Comparison of ENCODE assay signal across 14 cellular contexts in the genomic region with DNA sequence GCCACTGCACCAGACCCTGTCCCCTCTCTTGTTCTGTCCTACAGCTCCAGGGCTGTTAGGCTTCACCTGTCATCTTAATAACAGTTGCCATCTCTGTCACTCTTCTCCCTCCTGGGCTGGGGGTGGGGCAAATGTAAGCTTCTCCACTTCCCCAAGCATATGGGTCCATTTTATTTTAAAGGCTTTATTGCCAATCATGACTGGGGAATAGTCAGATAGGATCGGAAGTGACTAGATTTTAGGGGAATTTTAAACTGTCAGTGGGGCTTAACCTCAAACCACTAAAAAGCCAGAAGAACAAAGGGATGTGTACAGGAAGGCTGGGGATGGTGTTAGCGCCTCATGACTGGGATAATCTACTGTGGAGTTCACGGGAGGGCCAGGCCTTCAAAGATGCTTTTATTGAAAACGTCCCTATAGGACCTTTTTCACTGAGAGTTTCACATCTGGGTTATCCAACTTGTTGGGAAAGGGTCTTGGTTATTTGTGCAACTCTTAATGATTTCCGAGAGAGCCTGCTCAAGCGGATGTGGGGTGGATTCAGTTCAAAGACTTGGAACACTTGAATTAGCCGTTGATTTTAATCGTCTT. TPM values are rescaled to one million over a fixed set of nuclear protein-coding genes. Genes with fewer than 3 reads are reported as not detected.
A peak's percentile ranks its signal among the peaks of the same experiment; 100 is the strongest.
DNase-seq lines count a peak whose midpoint lies in the region; ATAC-seq, FAIRE-seq and TF ChIP-seq lines count a peak whose summit lies in the region.
"Had no signal": no experiment of that assay in that cellular context is flagged by ENCODE, and none has a peak within 500 bp of the region (broad histone marks: within the 10 kb centered on the region; RNA-seq: fewer than 3 reads in every experiment).

No MANE protein-coding gene starts in this region.

- H3K79me2 ChIP-seq in DND-41 (ENCODE audit: insufficient read depth, low read length) (peaks cover 97% of the 10 kb centered on the region), mammary epithelial cell (ENCODE audit: insufficient read depth, low read length) (peaks cover 77% of the 10 kb centered on the region)

- CTCF ChIA-PET in mammary epithelial cell (lab: Charles Lee; ENCODE audit: low non-redundant PET) = no interaction called here

- in situ Hi-C loops in mammary epithelial cell (cut with MboI; ENCODE audit: low sequenced_read_pairs in 2 of 2) = no loop called here

- H3K4me3 Mint-ChIP-seq in activated T-helper 2 cell treated with anti-CD3 and anti-CD28 coated beads, Interferon-gamma antibody, Interleukin-2, Interleukin-4, amounts not matched to agents 10 μg/mL and 5 μg/mL and 100 μg/mL, durations not matched to agents 14 hours and 24 hours and 36 hours (ENCODE audit: low read depth) = peak overlapping the region; percentile 31
- H3K4me3 Mint-ChIP-seq in HFFc6 = no peak overlapping the region

- H3K27me3 ChIP-seq in DND-41 (ENCODE audit: insufficient read depth, low read length, poor library complexity) = no peaks in the 10 kb centered on the region
- no peaks in the 10 kb centered on the region for H3K27me3 ChIP-seq in neutrophil
- no peaks in the 10 kb centered on the region for H3K27me3 ChIP-seq in pancreas
- H3K27me3 ChIP-seq in mammary epithelial cell (ENCODE audit: insufficient read depth, low read length) = no peaks in the 10 kb centered on the region
- H3K27me3 ChIP-seq: tibial nerve had no signal

- no peak for FAIRE-seq in pancreas (lab: Jason Lieb, UNC)
- FAIRE-seq: frontal cortex, HTR-8/SVneo, TTC549 had no signal

- H3K27me3 Mint-ChIP-seq in activated T-helper 2 cell treated with anti-CD3 and anti-CD28 coated beads, Interferon-gamma antibody, Interleukin-2, Interleukin-4, amounts not matched to agents 10 μg/mL and 5 μg/mL and 100 μg/mL, durations not matched to agents 14 hours and 24 hours and 36 hours (ENCODE audit: low read depth) = no peaks in the 10 kb centered on the region
- H3K27me3 Mint-ChIP-seq in HFFc6 (ENCODE audit: insufficient read depth) = peaks cover 6% of the 10 kb centered on the region

- H3K36me3 ChIP-seq in DND-41 (ENCODE audit: insufficient read depth, low read length) (peaks cover 68% of the 10 kb centered on the region), neutrophil (no peaks in the 10 kb centered on the region), pancreas (no peaks in the 10 kb centered on the region), mammary epithelial cell (ENCODE audit: insufficient read depth, low read length) (no peaks in the 10 kb centered on the region)
- H3K36me3 ChIP-seq: tibial nerve had no signal

- peak overlapping the region; percentile 74 for H3K27ac Mint-ChIP-seq in activated T-helper 2 cell treated with anti-CD3 and anti-CD28 coated beads, Interferon-gamma antibody, Interleukin-2, Interleukin-4, amounts not matched to agents 10 μg/mL and 5 μg/mL and 100 μg/mL, durations not matched to agents 14 hours and 24 hours and 36 hours
- no peak overlapping the region for H3K27ac Mint-ChIP-seq in HFFc6

- H3K36me3 Mint-ChIP-seq in activated T-helper 2 cell treated with anti-CD3 and anti-CD28 coated beads, Interferon-gamma antibody, Interleukin-2, Interleukin-4, amounts not matched to agents 10 μg/mL and 5 μg/mL and 100 μg/mL, durations not matched to agents 14 hours and 24 hours and 36 hours (ENCODE audit: low read depth) = peaks cover 41% of the 10 kb centered on the region
- H3K36me3 Mint-ChIP-seq in HFFc6 (ENCODE audit: low read depth) = no peaks in the 10 kb centered on the region

- peaks cover 74% of the 10 kb centered on the region for H4K20me1 ChIP-seq in DND-41 (ENCODE audit: insufficient read depth, low read length)
- no peaks in the 10 kb centered on the region for H4K20me1 ChIP-seq in mammary epithelial cell (ENCODE audit: insufficient read depth, low read length)

- H3K4me1 ChIP-seq in DND-41 (ENCODE audit: insufficient read depth, low read length) (peaks cover 79% of the 10 kb centered on the region), neutrophil (ENCODE audit: control insufficient read depth in 1 of 2, insufficient read depth in 1 of 2, low read depth in 1 of 2, low read length in 1 of 2) (peaks cover 40 to 52% of the 10 kb centered on the region in 2 experiments), pancreas (peaks cover 0 to 12% (median 0%) of the 10 kb centered on the region in 3 donors), mammary epithelial cell (ENCODE audit: insufficient read depth, low read length) (no peaks in the 10 kb centered on the region)

- H3K9ac ChIP-seq in DND-41 (ENCODE audit: low read depth, low read length) (peak overlapping the region; percentile 40), mammary epithelial cell (ENCODE audit: insufficient read depth, low read length) (no peak overlapping the region)

- H3K4me2 ChIP-seq in DND-41 (ENCODE audit: insufficient read depth, low read length) = peak overlapping the region; percentile 51
- H3K4me2 ChIP-seq in mammary epithelial cell (ENCODE audit: insufficient read depth, low read depth, low read length) = no peak overlapping the region

- H3K27ac ChIP-seq in DND-41 (ENCODE audit: low read length) = peak overlapping the region; percentile 86
- peak overlapping the region; percentile 18 for H3K27ac ChIP-seq in neutrophil
- H3K27ac ChIP-seq in pancreas = no peak overlapping the region
- H3K27ac ChIP-seq in mammary epithelial cell (ENCODE audit: insufficient read depth, low read depth, low read length) = no peak overlapping the region
- H3K27ac ChIP-seq: tibial nerve had no signal

- no peak overlapping the region for H3K4me3 ChIP-seq in DND-41 (ENCODE audit: low read depth in 1 of 2, low read length in 2 of 2)
- peak overlapping the region in 1 of 2 experiments; percentile 28 for H3K4me3 ChIP-seq in neutrophil (ENCODE audit: low read depth in 1 of 2, low read length in 1 of 2)
- H3K4me3 ChIP-seq in pancreas = no peak overlapping the region
- H3K4me3 ChIP-seq in mammary epithelial cell (replicated peaks in 1 of 3; ENCODE audit: insufficient read depth in 1 of 3, low read depth in 2 of 3, low read length in 3 of 3) = no peak overlapping the region
- H3K4me3 ChIP-seq: tibial nerve had no signal

- no peaks in the 10 kb centered on the region for H3K9me3 Mint-ChIP-seq in activated T-helper 2 cell treated with anti-CD3 and anti-CD28 coated beads, Interferon-gamma antibody, Interleukin-2, Interleukin-4, amounts not matched to agents 10 μg/mL and 5 μg/mL and 100 μg/mL, durations not matched to agents 14 hours and 24 hours and 36 hours
- H3K9me3 Mint-ChIP-seq in HFFc6 = no peaks in the 10 kb centered on the region

- no peak overlapping the region for H2AFZ ChIP-seq in DND-41 (ENCODE audit: low read depth, low read length)
- H2AFZ ChIP-seq in mammary epithelial cell (ENCODE audit: low read depth, low read length) = no peak overlapping the region

- peaks cover 81% of the 10 kb centered on the region for H3K4me1 Mint-ChIP-seq in activated T-helper 2 cell treated with anti-CD3 and anti-CD28 coated beads, Interferon-gamma antibody, Interleukin-2, Interleukin-4, amounts not matched to agents 10 μg/mL and 5 μg/mL and 100 μg/mL, durations not matched to agents 14 hours and 24 hours and 36 hours (ENCODE audit: low read depth)
- H3K4me1 Mint-ChIP-seq in HFFc6 (ENCODE audit: low read depth) = peaks cover 36% of the 10 kb centered on the region

- dilution Hi-C loops in mammary epithelial cell (cut with HindIII; ENCODE audit: low sequenced_read_pairs) = loop anchor here (5.0 kb wide), 1 partner anchor 84 kb away; no protein-coding TSS in a partner anchor

- WGBS in pancreas, 2 donors = 93 to 96% methylated on average over 8 of the region's 8 CpGs
- 97% methylated on average over 8 of the region's 8 CpGs for WGBS in mammary epithelial cell (ENCODE audit: low coverage, missing lambda C conversion rate)

- DNase-seq in DND-41 (peak; percentile 79), NOMO-1 treated with dmso at 0.1 percent for 144 hours (lab: John Stamatoyannopoulos, UW; ENCODE audit: unreplicated experiment) (peak; percentile 30), pancreas (no peak), HFFc6 (no peak), mammary epithelial cell (no peak), DMS53 treated with DMSO at 0.1 percent for 48 hours (lab: John Stamatoyannopoulos, UW; ENCODE audit: unreplicated experiment) (no peak)
- no peak for DNase-seq in activated T-helper 2 cell treated with anti-CD3 and anti-CD28 coated beads, Interferon-gamma antibody, Interleukin-2, Interleukin-4, amounts not matched to agents 10 μg/mL and 5 μg/mL and 100 μg/mL, durations not matched to agents 14 hours and 24 hours and 36 hours (ENCODE audit: low spot score)
- DNase-seq: DMS53, NCI-H345 had no signal

- ATAC-seq in DND-41 (ENCODE audit: insufficient read depth, low read depth) = peak; percentile 83
- no peak for ATAC-seq in pancreas

- no TSS peak for BruUV-seq in mammary epithelial cell (replicated peaks; lab: Mats Ljungman, UMichigan)

- intact Hi-C loops in activated T-helper 2 cell treated with anti-CD3 and anti-CD28 coated beads, Interferon-gamma antibody, Interleukin-2, Interleukin-4, amounts not matched to agents 10 μg/mL and 5 μg/mL and 100 μg/mL, durations not matched to agents 14 hours and 24 hours and 36 hours (cut with micrococcal nuclease) = loop anchor here (5.0 to 10.0 kb wide), 2 partner anchors 174 to 556 kb away; no protein-coding TSS in a partner anchor
- intact Hi-C loops in pancreas (cut with DNase I) = no loop called here
- intact Hi-C loops in mammary epithelial cell (cut with micrococcal nuclease) = no loop called here

- no peaks in the 10 kb centered on the region for H3K9me3 ChIP-seq in DND-41 (ENCODE audit: insufficient read depth, low read length, severe bottlenecking)
- H3K9me3 ChIP-seq in neutrophil = no peaks in the 10 kb centered on the region
- H3K9me3 ChIP-seq in pancreas = no peaks in the 10 kb centered on the region
- H3K9me3 ChIP-seq in mammary epithelial cell (replicated peaks; ENCODE audit: insufficient read depth, low read length) = no peaks in the 10 kb centered on the region
- H3K9me3 ChIP-seq: tibial nerve had no signal

- no peak for TF ChIP-seq CTCF in DND-41 (IDR thresholded peaks at IDR 0.05; ENCODE audit: borderline replicate concordance, extremely low read depth, low read length, poor library complexity, severe bottlenecking)
- no peak for TF ChIP-seq CTCF in neutrophil (IDR thresholded peaks at IDR 0.05)
- no peak for TF ChIP-seq CTCF in pancreas (IDR thresholded peaks at IDR 0.05)
- TF ChIP-seq CTCF in HFFc6 (IDR thresholded peaks at IDR 0.05) = no peak
- no peak for TF ChIP-seq CTCF in mammary epithelial cell (conservative IDR thresholded peaks at IDR 0.05 in 1 of 2, IDR thresholded peaks at IDR 0.05 in 1 of 2; ENCODE audit: extremely low read depth in 1 of 2, insufficient read depth in 1 of 2, low read depth in 1 of 2, low read length in 2 of 2)

RNA-seq across cellular contexts. Expression of gene CHST11, which starts 41.6 kb away (rescaled TPM):
- total RNA-seq in activated T-helper 2 cell treated with anti-CD3 and anti-CD28 coated beads, Interferon-gamma antibody, Interleukin-2, Interleukin-4, amounts not matched to agents 10 μg/mL and 5 μg/mL and 100 μg/mL, durations not matched to agents 14 hours and 24 hours and 36 hours = 41.0 and 50.6 TPM in 2 replicates
- total RNA-seq in pancreas (10 to 100 TPM in 3 of 6 donors, 1 to 10 TPM in 3; 3.8 to 14.8 (median 9.8) TPM), mammary epithelial cell (10 to 100 TPM in 1 of 2 donors, 1 to 10 TPM in 1; 7.7 to 35.5 TPM)
- polyA plus RNA-seq in pancreas (1 to 10 TPM; 1.1 to 2.9 TPM), mammary epithelial cell (30.3 TPM)
- total RNA-seq in HFFc6 (2021; fragmentation: NEBNext Ultra II Directional; extraction: Animal tissue kit (Norgen Biotek cat#: 25700)) = 1 to 10 TPM; 2.4 to 4.3 (median 3.8) TPM
- 64.5 TPM for polyA minus RNA-seq in mammary epithelial cell

Comparison
In these comparisons a context has a peak if more than half of its experiments do, and no peak if none do; other contexts are left out.
1. DNase-seq: peak in DND-41 (single experiment) and NOMO-1 treated with dmso at 0.1 percent for 144 hours (single experiment); none in activated T-helper 2 cell treated with anti-CD3 and anti-CD28 coated beads, Interferon-gamma antibody, Interleukin-2, Interleukin-4, amounts not matched to agents 10 μg/mL and 5 μg/mL and 100 μg/mL, durations not matched to agents 14 hours and 24 hours and 36 hours (single experiment), pancreas (0 of 6), HFFc6 (single experiment), mammary epithelial cell (single experiment) and DMS53 treated with DMSO at 0.1 percent for 48 hours (single experiment).
2. H3K27ac ChIP-seq: peak in DND-41 (single experiment) and neutrophil (single experiment); none in pancreas (0 of 4) and mammary epithelial cell (single experiment).